In genomic region chr2:85593023-85593422, GRCh38 we compare ENCODE assay signal across 16 cellular contexts.
"Had no signal": no experiment of that assay in that cellular context is flagged by ENCODE, and none has a peak within 500 bp of the region (broad histone marks: within the 10 kb centered on the region; RNA-seq: fewer than 3 reads in every experiment).

No MANE protein-coding gene starts in this region.

- H3K9me3 ChIP-seq: ascending aorta, heart left ventricle, ovary, thoracic aorta, uterus had no signal

- H3K4me3 Mint-ChIP-seq: activated CD8-positive, alpha-beta T cell treated with anti-CD3 and anti-CD28 coated beads, Interleukin-2, amount 10 ng/mL, durations not matched to agents 7 days and 5 days; stimulated activated naive CD8-positive, alpha-beta T cell treated with anti-CD3 and anti-CD28 coated beads, Interleukin-15, Interleukin-2, amounts not matched to agents 100 ng/mL and 50 ng/mL, for 24 hours had no signal

- H3K4me3 ChIP-seq: ascending aorta, cardiac muscle cell, heart left ventricle, ovary, thoracic aorta, uterus had no signal

- H3K27me3 ChIP-seq: ascending aorta, cardiac muscle cell, heart left ventricle, ovary, uterus had no signal

- H3K9me3 Mint-ChIP-seq: naive thymus-derived CD8-positive, alpha-beta T cell; stimulated activated naive CD8-positive, alpha-beta T cell treated with anti-CD3 and anti-CD28 coated beads, Interleukin-15, Interleukin-2, amounts not matched to agents 100 ng/mL and 50 ng/mL, for 24 hours had no signal

- H3K27ac ChIP-seq: cardiac muscle cell, ovary had no signal

- ATAC-seq: activated CD8-positive, alpha-beta T cell treated with anti-CD3 and anti-CD28 coated beads, Interleukin-2, amount 10 ng/mL, durations not matched to agents 7 days and 5 days; heart left ventricle; left lobe of liver; naive thymus-derived CD8-positive, alpha-beta T cell had no signal

- DNase-seq: activated CD4-positive, alpha-beta T cell treated with anti-CD3 and anti-CD28 coated beads for 1 hour; activated CD8-positive, alpha-beta memory T cell treated with anti-CD3 and anti-CD28 coated beads, Interleukin-2, amount 50 U/mL, for 48 hours; activated CD8-positive, alpha-beta T cell treated with anti-CD3 and anti-CD28 coated beads, Interleukin-2, amount 10 ng/mL, durations not matched to agents 7 days and 5 days; foreskin melanocyte; heart left ventricle; mammary epithelial cell; naive thymus-derived CD8-positive, alpha-beta T cell; ovary; stimulated activated CD4-positive, alpha-beta T cell treated with anti-CD3 and anti-CD28 coated beads, Interleukin-4, amount 100 ng/mL, for 1 hour; stimulated activated CD8-positive, alpha-beta memory T cell treated with anti-CD3 and anti-CD28 coated beads, Interleukin-4, amount 100 ng/mL, for 48 hours; uterus had no signal

- H3K27me3 Mint-ChIP-seq: naive thymus-derived CD8-positive, alpha-beta T cell; stimulated activated naive CD8-positive, alpha-beta T cell treated with anti-CD3 and anti-CD28 coated beads, Interleukin-15, Interleukin-2, amounts not matched to agents 100 ng/mL and 50 ng/mL, for 24 hours had no signal

- H3K36me3 ChIP-seq: cardiac muscle cell, ovary, uterus had no signal
